1 cellular context compared by ENCODE assay signal in genomic region chr19:43872547-43873336, GRCh38.
A peak's percentile ranks its signal among the peaks of the same experiment; 100 is the strongest.
TF ChIP-seq lines count a peak whose summit lies in the region.

No MANE protein-coding gene starts in this region.

TF ChIP-seq in H1, 55 proteins besides CTCF, POLR2A, EP300 and RAD21:
- TF ChIP-seq NANOG (IDR thresholded peaks at IDR 0.05; ENCODE audit: insufficient read depth, low read depth, low read length, poor library complexity, severe bottlenecking) (no peak), ZNF274 (IDR thresholded peaks at IDR 0.05; ENCODE audit: borderline replicate concordance, extremely low read depth, low read length) (peak; percentile 96)
